1 cellular context compared by ENCODE assay signal in the genomic region with DNA sequence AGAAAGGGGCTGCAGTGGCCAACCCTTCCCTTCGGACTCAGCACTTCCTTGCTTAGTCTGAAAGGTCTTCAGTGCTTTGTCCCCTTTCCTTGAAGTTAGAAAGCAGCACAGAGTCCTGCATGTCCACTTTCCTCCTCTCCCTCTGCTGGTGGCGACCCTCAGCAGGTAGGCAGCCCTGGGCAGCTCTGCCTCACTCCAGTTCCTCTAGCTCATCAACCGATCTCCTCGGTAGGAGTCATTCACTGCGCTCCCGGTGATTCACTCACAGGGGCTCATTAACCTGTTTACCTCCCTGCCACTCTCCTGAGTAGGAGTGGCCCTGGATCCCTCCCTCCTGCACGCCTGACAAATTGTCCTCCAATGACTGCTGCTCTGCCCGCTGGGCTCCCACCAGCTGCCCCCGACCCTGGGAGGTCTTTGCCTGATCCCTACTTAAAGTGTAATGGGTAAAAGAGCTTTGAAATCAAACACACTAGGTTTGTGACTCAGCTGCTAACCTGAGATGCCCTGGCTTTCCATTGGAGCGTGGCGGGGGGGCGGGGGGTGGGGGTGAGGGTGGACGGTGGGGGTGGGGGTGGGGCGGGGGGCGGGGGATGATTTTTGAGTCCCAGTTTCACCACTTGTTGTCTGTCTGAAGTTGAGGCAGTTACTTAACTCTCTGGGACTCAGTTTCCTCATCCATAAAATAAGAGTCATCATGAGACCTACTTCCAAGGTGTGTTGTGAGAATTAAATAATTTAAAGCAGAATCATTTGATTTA.
TF ChIP-seq lines count a peak whose summit lies in the region.

No MANE protein-coding gene starts in this region.

TF ChIP-seq in K562, 482 proteins besides CTCF, POLR2A, EP300 and RAD21:
- peak; percentile 31; the same call in 1 of the 2 replicates for TF ChIP-seq SMARCE1 (IDR thresholded peaks at IDR 0.05)
- 0 out of 2 replicates have a peak, but pooled peaks have one; percentile 39 for TF ChIP-seq SUPT5H (IDR thresholded peaks at IDR 0.05)
- TF ChIP-seq TAF1 (IDR thresholded peaks at IDR 0.05; ENCODE audit: control insufficient read depth, extremely low read depth, insufficient read depth, low read length, severe bottlenecking) = peak; percentile 39
- TF ChIP-seq EP400 (IDR thresholded peaks at IDR 0.05) = no peak
- 0 out of 2 replicates have a peak, but pooled peaks have one; percentile 60 for TF ChIP-seq NFRKB (IDR thresholded peaks at IDR 0.05; ENCODE audit: low read depth)
- peak; percentile 52; the same call in 1 of the 2 replicates for TF ChIP-seq ZEB2 (IDR thresholded peaks at IDR 0.05)
- peak; percentile 57 for TF ChIP-seq JUND (IDR thresholded peaks at IDR 0.05; ENCODE audit: borderline replicate concordance, low read depth, low read length)
- TF ChIP-seq JUND (tag; IDR thresholded peaks at IDR 0.05; ENCODE audit: borderline replicate concordance, low read depth, low read length) = peak; percentile 23; the same call in 1 of the 3 replicates
- 0 out of 2 replicates have a peak, but pooled peaks have one; percentile 28 for TF ChIP-seq SPI1 (IDR thresholded peaks at IDR 0.05; ENCODE audit: borderline replicate concordance, low read depth, low read length)
- peak in 1 of 2 experiments; percentile 82; a peak in 2 of 4 replicates for TF ChIP-seq FOXA3 (CRISPR knock-in tag; conservative IDR thresholded peaks at IDR 0.05 in 1 of 2, IDR thresholded peaks at IDR 0.05 in 1 of 2)
- peak; percentile 30; the same call in 1 of the 2 replicates for TF ChIP-seq ATF7 (IDR thresholded peaks at IDR 0.05)
- TF ChIP-seq ELK3 (CRISPR knock-in tag; IDR thresholded peaks at IDR 0.05) = no peak
- TF ChIP-seq CTBP1 (IDR thresholded peaks at IDR 0.05; ENCODE audit: borderline replicate concordance) = 0 out of 2 replicates have a peak, but pooled peaks have one; percentile 37
- TF ChIP-seq HMG20A (CRISPR knock-in tag; conservative IDR thresholded peaks at IDR 0.05) = no peak
- TF ChIP-seq HDAC1 (IDR thresholded peaks at IDR 0.05) = peak in 1 of 2 experiments; percentile 16; a peak in 1 of 4 replicates
- TF ChIP-seq GATAD2A (IDR thresholded peaks at IDR 0.05) = no peak
- TF ChIP-seq JUN (IDR thresholded peaks at IDR 0.05; ENCODE audit: borderline replicate concordance, low read depth, low read length) = peak; percentile 17; the same call in 1 of the 2 replicates
- no peak for TF ChIP-seq JUN (CRISPR knock-in tag; IDR thresholded peaks at IDR 0.05; ENCODE audit: borderline replicate concordance)
- TF ChIP-seq MEIS2 (IDR thresholded peaks at IDR 0.05; ENCODE audit: partially characterized antibody) = peak; percentile 72
- TF ChIP-seq VEZF1 (CRISPR knock-in tag; IDR thresholded peaks at IDR 0.05) = peak; percentile 58
- TF ChIP-seq FOXK2 (conservative IDR thresholded peaks at IDR 0.05 in 1 of 2, IDR thresholded peaks at IDR 0.05 in 1 of 2; ENCODE audit: low read depth in 2 of 2) = 0 out of 4 replicates have a peak, but pooled peaks of 1 of the 2 experiments have one; percentile 39
- no peak for TF ChIP-seq MCM7 (IDR thresholded peaks at IDR 0.05)
- 0 out of 2 replicates have a peak, but pooled peaks have one; percentile 4 for TF ChIP-seq NFIC (IDR thresholded peaks at IDR 0.05)
- TF ChIP-seq YY1 (IDR thresholded peaks at IDR 0.05; ENCODE audit: borderline replicate concordance in 1 of 3, control insufficient read depth in 1 of 3, extremely low read depth in 1 of 3, insufficient read depth in 3 of 3, insufficient read length in 1 of 3, insufficient replicate concordance in 2 of 3, low read depth in 1 of 3, low read length in 2 of 3) = peak in 1 of 3 experiments; percentile 39
- TF ChIP-seq ATF3 (IDR thresholded peaks at IDR 0.05) = 0 out of 2 replicates have a peak, but pooled peaks have one; percentile 37
- no peak for TF ChIP-seq ATF3 (CRISPR knock-in tag; conservative IDR thresholded peaks at IDR 0.05)
- TF ChIP-seq KLF13 (tag; IDR thresholded peaks at IDR 0.05; ENCODE audit: borderline replicate concordance, low read depth) = no peak
- 0 out of 2 replicates have a peak, but pooled peaks have one; percentile 26 for TF ChIP-seq RBFOX2 (IDR thresholded peaks at IDR 0.05; ENCODE audit: low read depth, low read length)
- peak; percentile 38; the same call in 1 of the 2 replicates for TF ChIP-seq ARID1B (IDR thresholded peaks at IDR 0.05)
- peak; percentile 89 for TF ChIP-seq PKNOX1 (IDR thresholded peaks at IDR 0.05)
- TF ChIP-seq DPF2 (IDR thresholded peaks at IDR 0.05) = peak; percentile 63; the same call in 1 of the 2 replicates
- TF ChIP-seq ZBTB7A (IDR thresholded peaks at IDR 0.05; ENCODE audit: borderline replicate concordance, control insufficient read depth, low read depth, low read length) = 0 out of 2 replicates have a peak, but pooled peaks have one; percentile 17
- 0 out of 2 replicates have a peak, but pooled peaks have one; percentile 9 for TF ChIP-seq CREM (IDR thresholded peaks at IDR 0.05; ENCODE audit: low read depth)
- TF ChIP-seq PBX2 (CRISPR knock-in tag; IDR thresholded peaks at IDR 0.05; ENCODE audit: low read depth) = no peak
- TF ChIP-seq PBX2 (tag; conservative IDR thresholded peaks at IDR 0.05; ENCODE audit: low read depth) = 0 out of 2 replicates have a peak, but pooled peaks have one; percentile 17
- peak; percentile 96 for TF ChIP-seq ZBTB33 (CRISPR knock-in tag; IDR thresholded peaks at IDR 0.05)
- TF ChIP-seq, protein P1, sequence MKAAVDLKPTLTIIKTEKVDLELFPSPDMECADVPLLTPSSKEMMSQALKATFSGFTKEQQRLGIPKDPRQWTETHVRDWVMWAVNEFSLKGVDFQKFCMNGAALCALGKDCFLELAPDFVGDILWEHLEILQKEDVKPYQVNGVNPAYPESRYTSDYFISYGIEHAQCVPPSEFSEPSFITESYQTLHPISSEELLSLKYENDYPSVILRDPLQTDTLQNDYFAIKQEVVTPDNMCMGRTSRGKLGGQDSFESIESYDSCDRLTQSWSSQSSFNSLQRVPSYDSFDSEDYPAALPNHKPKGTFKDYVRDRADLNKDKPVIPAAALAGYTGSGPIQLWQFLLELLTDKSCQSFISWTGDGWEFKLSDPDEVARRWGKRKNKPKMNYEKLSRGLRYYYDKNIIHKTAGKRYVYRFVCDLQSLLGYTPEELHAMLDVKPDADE (conservative IDR thresholded peaks at IDR 0.05; ENCODE audit: control insufficient read depth, low read depth, low read length) = no peak
- TF ChIP-seq SMARCA4 (IDR thresholded peaks at IDR 0.05) = peak; percentile 36
- no peak for TF ChIP-seq CREB3 (tag; conservative IDR thresholded peaks at IDR 0.05; ENCODE audit: low read depth)
- no peak for TF ChIP-seq LARP7 (IDR thresholded peaks at IDR 0.05)
- TF ChIP-seq, protein P2, sequence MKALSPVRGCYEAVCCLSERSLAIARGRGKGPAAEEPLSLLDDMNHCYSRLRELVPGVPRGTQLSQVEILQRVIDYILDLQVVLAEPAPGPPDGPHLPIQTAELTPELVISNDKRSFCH (CRISPR knock-in tag; IDR thresholded peaks at IDR 0.05) = no peak
- TF ChIP-seq, protein P2 (tag; IDR thresholded peaks at IDR 0.05) = no peak
- TF ChIP-seq LEF1 (IDR thresholded peaks at IDR 0.05) = peak; percentile 34; the same call in 1 of the 2 replicates
- 0 out of 4 replicates have a peak, but pooled peaks of 1 of the 2 experiments have one; percentile 22 for TF ChIP-seq MNT (conservative IDR thresholded peaks at IDR 0.05)
- TF ChIP-seq FOSL1 (tag; conservative IDR thresholded peaks at IDR 0.05) = peak; percentile 63
TF ChIP-seq in K562: peak in this region for 30.
